8 cellular contexts compared by ENCODE assay signal in genomic region chr5:119267958-119268386, GRCh38.
DNase-seq lines count a peak whose midpoint lies in the region; ATAC-seq, FAIRE-seq and TF ChIP-seq lines count a peak whose summit lies in the region.

No MANE protein-coding gene starts in this region.

- BruUV-seq in A673 (replicated peaks; lab: Mats Ljungman, UMichigan): no TSS peak

- peak overlapping the region; percentile 85 for H3K9ac ChIP-seq in keratinocyte (ENCODE audit: control insufficient read depth, extremely low read depth, insufficient read depth, low read length)

- H3K4me1 ChIP-seq in A673 (ENCODE audit: insufficient read depth, low read length, poor library complexity, severe bottlenecking): no peaks in the 10 kb centered on the region
- peaks cover 13% of the 10 kb centered on the region for H3K4me1 ChIP-seq in keratinocyte (ENCODE audit: control insufficient read depth, extremely low read depth, insufficient read depth, low read length)

- no peaks in the 10 kb centered on the region for H3K9me3 ChIP-seq in A673 (ENCODE audit: low read depth, low read length, poor library complexity, severe bottlenecking)
- H3K9me3 ChIP-seq in keratinocyte (ENCODE audit: control insufficient read depth, low read depth, low read length): no peaks in the 10 kb centered on the region

- intact Hi-C loops in A673 (cut with micrococcal nuclease; ENCODE audit: unreplicated experiment): loop anchor here (2.0 to 5.0 kb wide), 3 partner anchors 144 to 279 kb away; partner anchors contain the start of genes DMXL1 and DTWD2

- FAIRE-seq in keratinocyte (lab: Jason Lieb, UNC): peak; percentile 36

- H4K20me1 ChIP-seq in keratinocyte (ENCODE audit: control insufficient read depth, extremely low read depth, insufficient read depth, low read length): no peaks in the 10 kb centered on the region

- POLR2A ChIA-PET in A673 (lab: Charles Lee; ENCODE audit: low non-redundant PET): no interaction called here

- H3K27ac ChIP-seq in A673 (ENCODE audit: low read depth, low read length, poor library complexity, severe bottlenecking) (peak overlapping the region; percentile 65), keratinocyte (ENCODE audit: control insufficient read depth, insufficient read depth, low read length) (peak overlapping the region; percentile 80)

- CTCF ChIA-PET in A673 (lab: Charles Lee): interaction anchor here (0.6 kb wide), 1 partner anchor 281 kb away, joined by 3 read pairs; no protein-coding TSS in a partner anchor

- H3K9me1 ChIP-seq in keratinocyte (ENCODE audit: control insufficient read depth, extremely low read depth, insufficient read depth, low read length): no peaks in the 10 kb centered on the region

- H3K36me3 ChIP-seq in A673 (ENCODE audit: insufficient read depth, low read length, poor library complexity, severe bottlenecking) (no peaks in the 10 kb centered on the region), keratinocyte (ENCODE audit: control insufficient read depth in 2 of 2, extremely low read depth in 1 of 2, insufficient read depth in 2 of 2, low read length in 2 of 2) (no peaks in the 10 kb centered on the region)

- H3K79me2 ChIP-seq in keratinocyte (ENCODE audit: control insufficient read depth, insufficient read depth, low read length): peaks cover 5% of the 10 kb centered on the region

- dilution Hi-C loops in keratinocyte (cut with MboI; ENCODE audit: extremely low pct_ligation_motif_present, low sequenced_read_pairs): no loop called here

- H2AFZ ChIP-seq in keratinocyte (ENCODE audit: control insufficient read depth, low read length): peak overlapping the region; percentile 97

- peak overlapping the region; percentile 96 for H3K4me2 ChIP-seq in keratinocyte (ENCODE audit: control insufficient read depth, extremely low read depth, insufficient read depth, low read depth, low read length)

- ATAC-seq in GM18870 (IDR thresholded peaks at IDR 0.05; ENCODE audit: unreplicated experiment) (peak; percentile 95), HG03139 (IDR thresholded peaks at IDR 0.05; ENCODE audit: unreplicated experiment) (peak; percentile 59)
- ATAC-seq in activated CD4-positive, CD25-positive, alpha-beta regulatory T cell treated with anti-CD3 and anti-CD28 coated beads, Interleukin-2, amount 50 U/mL, for 24 hours: peak; percentile 60 to 61

- H3K4me3 ChIP-seq in A673 (ENCODE audit: low read depth, low read length, poor library complexity, severe bottlenecking): peak overlapping the region; percentile 84
- H3K4me3 ChIP-seq in keratinocyte (ENCODE audit: control insufficient read depth in 2 of 3, extremely low read depth in 1 of 3, insufficient read depth in 2 of 3, low read depth in 1 of 3, low read length in 3 of 3): peak overlapping the region; percentile 67 to 93 (median 81)

- peak; percentile 97 for DNase-seq in A673 (ENCODE audit: low spot score)
- DNase-seq in NCI-H2227 treated with DMSO at 0.1 percent for 48 hours (lab: John Stamatoyannopoulos, UW): peak; percentile 68
- DNase-seq in cerebellum (ENCODE audit: low spot score): peak; percentile 93
- no peak for DNase-seq in keratinocyte (ENCODE audit: low read depth, low spot score)
- peak; percentile 54 for DNase-seq in stimulated activated CD4-positive, alpha-beta T cell treated with anti-CD3 and anti-CD28 coated beads, Interleukin-12 subunit alpha, Interleukin-12 subunit beta, amount 100 ng/mL, for 4 hours

- peak; percentile 72 for TF ChIP-seq CTCF in A673 (conservative IDR thresholded peaks at IDR 0.05; ENCODE audit: low read depth, low read length)
- TF ChIP-seq CTCF in keratinocyte (optimal IDR thresholded peaks at IDR 0.05 in 1 of 3, IDR thresholded peaks at IDR 0.05 in 1 of 3, conservative IDR thresholded peaks at IDR 0.05 in 1 of 3; ENCODE audit: extremely low read depth in 1 of 3, insufficient read depth in 2 of 3, low read length in 3 of 3): peak; percentile 48 to 78 (median 63)

- H3K27me3 ChIP-seq in A673 (replicated peaks; ENCODE audit: insufficient read depth, low read depth, low read length, poor library complexity) (no peaks in the 10 kb centered on the region), keratinocyte (ENCODE audit: control insufficient read depth, extremely low read depth, insufficient read depth, low read length) (no peaks in the 10 kb centered on the region)
